ENCODE assay signal across 8 cellular contexts in the genomic region with DNA sequence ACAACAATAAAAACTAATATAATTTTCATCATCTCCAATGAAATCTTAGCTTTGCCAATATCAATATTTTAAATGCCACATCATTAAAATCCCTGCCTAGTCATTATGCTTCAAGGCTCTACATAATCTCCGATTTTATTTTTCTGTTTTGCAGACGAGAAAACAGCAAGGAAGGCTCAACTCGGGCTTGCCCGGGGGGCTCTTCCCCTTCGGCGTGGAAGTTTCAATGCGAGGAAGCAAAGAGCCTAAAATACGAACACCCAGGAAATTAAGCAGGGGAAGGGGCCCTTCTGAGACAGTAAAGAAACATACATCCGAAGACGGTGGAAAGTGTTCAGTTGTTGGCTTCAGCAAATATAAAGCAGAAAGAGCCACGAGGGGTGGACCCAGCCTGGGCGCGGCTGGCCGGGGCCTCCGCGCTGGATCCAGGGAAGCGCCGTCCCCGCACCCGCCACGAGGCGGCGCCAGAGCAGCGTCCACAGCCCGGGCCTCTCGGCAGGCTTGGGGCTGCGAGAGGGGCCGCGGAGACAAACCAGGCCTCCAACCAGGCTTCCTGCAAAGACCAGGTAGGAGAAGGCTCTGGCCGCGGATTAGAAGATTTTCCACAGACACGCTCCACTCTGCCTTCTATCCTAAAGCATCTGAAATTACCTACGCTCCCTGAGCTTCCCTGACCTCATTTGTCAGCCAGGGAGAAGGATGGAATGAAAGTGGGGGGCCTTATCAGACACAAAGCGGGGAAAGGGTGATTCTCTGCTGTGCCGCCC.
DNase-seq lines count a peak whose midpoint lies in the region; ATAC-seq and TF ChIP-seq lines count a peak whose summit lies in the region.
"Had no signal": no experiment of that assay in that cellular context is flagged by ENCODE, and none has a peak within 500 bp of the region (broad histone marks: within the 10 kb centered on the region; RNA-seq: fewer than 3 reads in every experiment).

No MANE protein-coding gene starts in this region.

- H3K36me3 ChIP-seq in heart left ventricle = no peaks in the 10 kb centered on the region
- no peaks in the 10 kb centered on the region for H3K36me3 ChIP-seq in psoas muscle (ENCODE audit: insufficient read depth in 1 of 2, low read depth in 1 of 2)

- peaks cover 0 to 8% (median 0%) of the 10 kb centered on the region in 12 donors for H3K4me1 ChIP-seq in heart left ventricle
- H3K4me1 ChIP-seq in psoas muscle = no peaks in the 10 kb centered on the region

- H3K27ac ChIP-seq in RWPE1 (no peak overlapping the region), heart left ventricle (no peak overlapping the region), psoas muscle (no peak overlapping the region)
- H3K27ac ChIP-seq: epithelial cell of prostate had no signal

- peaks cover 0 to 12% (median 5%) of the 10 kb centered on the region in 9 donors for H3K27me3 ChIP-seq in heart left ventricle
- no peaks in the 10 kb centered on the region for H3K27me3 ChIP-seq in psoas muscle (ENCODE audit: insufficient read depth in 3 of 3, low read length in 2 of 3)

- H3K36me3 Mint-ChIP-seq in activated naive CD4-positive, alpha-beta T cell treated with anti-CD3 and anti-CD28 coated beads, Interleukin-2, amount 50 U/mL, for 72 hours = no peaks in the 10 kb centered on the region

- no peak overlapping the region for H3K27ac Mint-ChIP-seq in activated naive CD4-positive, alpha-beta T cell treated with anti-CD3 and anti-CD28 coated beads, Interleukin-2, amount 50 U/mL, for 72 hours

- H3K4me3 ChIP-seq in heart left ventricle (peak overlapping the region in 5 of 12 donors; percentile 0 to 43 (median 7)), psoas muscle (no peak overlapping the region)

- no peak for TF ChIP-seq POLR2A in heart left ventricle (IDR thresholded peaks at IDR 0.05)

- TF ChIP-seq CTCF in GM12872 (IDR thresholded peaks at IDR 0.05; ENCODE audit: insufficient read depth, low read depth, low read length) (peak; percentile 95), RWPE1 (conservative IDR thresholded peaks at IDR 0.05; ENCODE audit: low read depth) (peak; percentile 98), heart left ventricle (IDR thresholded peaks at IDR 0.05) (peak; percentile 89 to 99 (median 96)), psoas muscle (IDR thresholded peaks at IDR 0.05) (peak; percentile 85)

- DNase-seq in RWPE1 (ENCODE audit: low spot score) = peak; percentile 69
- peak; percentile 59 to 85 for DNase-seq in activated naive CD4-positive, alpha-beta T cell treated with anti-CD3 and anti-CD28 coated beads, Interleukin-2, amount 50 U/mL, for 72 hours (ENCODE audit: low spot score in 2 of 2)
- peak; percentile 54 to 80 (median 64) for DNase-seq in heart left ventricle
- peak; percentile 68 to 79 for DNase-seq in psoas muscle

- ATAC-seq in HG03442 (IDR thresholded peaks at IDR 0.05; ENCODE audit: unreplicated experiment) = peak; percentile 49
- peak; percentile 73 to 95 for ATAC-seq in activated naive CD4-positive, alpha-beta T cell treated with anti-CD3 and anti-CD28 coated beads, Interleukin-2, amount 50 U/mL, for 72 hours
- ATAC-seq in heart left ventricle = peak; percentile 81 to 98 (median 88)
- peak; percentile 76 to 92 (median 89) for ATAC-seq in psoas muscle
- ATAC-seq in GM21526 (IDR thresholded peaks at IDR 0.05; ENCODE audit: low FRiP score, unreplicated experiment) = no peak

- CTCF ChIA-PET in RWPE1 (lab: Yijun Ruan, JAX) = interaction anchor here (0.5 to 1.3 kb wide), 17 partner anchors 9 to 1590 kb away, joined by 3 to 9 read pairs (median 4); no protein-coding TSS in a partner anchor

- intact Hi-C loops in heart left ventricle (cut with DNase I) = loop anchor here in 8 of 10 donors (1.0 to 10.0 kb wide), 10 partner anchors 63 to 743 kb away; no protein-coding TSS in a partner anchor
- intact Hi-C loops in psoas muscle (cut with DNase I) = loop anchor here (5.0 to 10.0 kb wide), 3 partner anchors 265 to 745 kb away; no protein-coding TSS in a partner anchor

- 14 to 35% (median 17%) methylated on average over 21 to 35 of the region's 35 CpGs for WGBS in heart left ventricle, 4 donors
- WGBS in psoas muscle, 3 donors = 18 to 25% (median 21%) methylated on average over 35 of the region's 35 CpGs

- H3K9me3 ChIP-seq in heart left ventricle (no peaks in the 10 kb centered on the region), psoas muscle (no peaks in the 10 kb centered on the region)

- POLR2A ChIA-PET in RWPE1 (lab: Yijun Ruan, JAX; ENCODE audit: low non-redundant PET) = no interaction called here

- H3K9me3 Mint-ChIP-seq in activated naive CD4-positive, alpha-beta T cell treated with anti-CD3 and anti-CD28 coated beads, Interleukin-2, amount 50 U/mL, for 72 hours = no peaks in the 10 kb centered on the region
